In the genomic region with DNA sequence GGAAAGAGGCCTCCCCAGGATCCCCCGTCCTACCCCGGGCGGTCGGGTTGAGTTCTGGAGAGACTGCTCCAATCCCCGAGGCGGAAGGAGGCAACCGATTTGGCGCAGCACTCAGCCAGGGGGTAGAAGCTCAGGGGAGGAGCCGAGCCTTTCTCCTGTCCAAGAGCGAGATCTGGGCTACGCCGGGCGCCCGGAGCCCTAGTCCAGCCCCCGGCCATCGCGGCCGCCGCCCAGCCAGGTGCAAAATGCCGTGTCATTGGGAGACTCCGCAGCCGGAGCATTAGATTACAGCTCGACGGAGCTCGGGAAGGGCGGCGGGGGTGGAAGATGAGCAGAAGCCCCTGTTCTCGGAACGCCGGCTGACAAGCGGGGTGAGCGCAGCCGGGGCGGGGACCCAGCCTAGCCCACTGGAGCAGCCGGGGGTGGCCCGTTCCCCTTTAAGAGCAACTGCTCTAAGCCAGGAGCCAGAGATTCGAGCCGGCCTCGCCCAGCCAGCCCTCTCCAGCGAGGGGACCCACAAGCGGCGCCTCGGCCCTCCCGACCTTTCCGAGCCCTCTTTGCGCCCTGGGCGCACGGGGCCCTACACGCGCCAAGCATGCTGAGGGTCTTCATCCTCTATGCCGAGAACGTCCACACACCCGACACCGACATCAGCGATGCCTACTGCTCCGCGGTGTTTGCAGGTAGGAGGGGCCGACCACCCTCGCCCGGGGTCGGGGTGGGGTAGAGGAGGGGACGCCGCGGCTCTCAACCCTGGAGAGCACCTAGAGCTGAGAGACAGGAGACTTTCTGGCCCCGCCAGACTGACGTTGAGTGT, we compare ENCODE assay signal across 8 cellular contexts. TPM values are rescaled to one million over a fixed set of nuclear protein-coding genes. Genes with fewer than 3 reads are reported as not detected.
DNase-seq lines count a peak whose midpoint lies in the region; ATAC-seq and TF ChIP-seq lines count a peak whose summit lies in the region.

Gene DYSF, plus strand, starts transcription at position 158 of the 817 bp plus-strand sequence.

- H3K23ac ChIP-seq in mesendoderm (ENCODE audit: low read length): no peak within 1 kb of the TSS

- H3K4me2 ChIP-seq in mesendoderm (ENCODE audit: low read length): peak within 1 kb of the TSS; percentile 65

- no peak within 1 kb of the TSS for H3K27ac ChIP-seq in effector memory CD4-positive, alpha-beta T cell (ENCODE audit: insufficient read depth, low read length, poor library complexity, severe bottlenecking)
- H3K27ac ChIP-seq in mesendoderm (ENCODE audit: low read depth, low read length) (no peak within 1 kb of the TSS), tibial artery (peak within 1 kb of the TSS; percentile 60 to 65)

- no peaks in the 10 kb centered on the region for H3K79me2 ChIP-seq in mesendoderm (ENCODE audit: control insufficient read depth, insufficient read depth, low read length)

- intact Hi-C loops in tibial artery (cut with DNase I; ENCODE audit: low total_unique reads): no loop called here

- no peak within 1 kb of the TSS for H2BK5ac ChIP-seq in mesendoderm (ENCODE audit: low read length)

- H3K27me3 ChIP-seq in NT2/D1 (ENCODE audit: insufficient read depth, insufficient read length) (peaks cover 11% of the 10 kb centered on the region), mesendoderm (ENCODE audit: insufficient read depth, low read length, poor library complexity) (no peaks in the 10 kb centered on the region), tibial artery (peaks cover 0 to 4% of the 10 kb centered on the region in 2 donors)
- peaks cover 11% of the 10 kb centered on the region for H3K27me3 ChIP-seq in effector memory CD4-positive, alpha-beta T cell (replicated peaks; ENCODE audit: control insufficient read depth, insufficient read depth, low read length, poor library complexity, severe bottlenecking)

- H2AK5ac ChIP-seq in mesendoderm (ENCODE audit: low read length): no peak within 1 kb of the TSS

- peak within 1 kb of the TSS; percentile 55 for H3K4me3 ChIP-seq in NT2/D1 (ENCODE audit: insufficient read length, low read depth)
- peak within 1 kb of the TSS; percentile 48 for H3K4me3 ChIP-seq in effector memory CD4-positive, alpha-beta T cell (ENCODE audit: insufficient read depth, low read depth, low read length, poor library complexity, severe bottlenecking)
- peak within 1 kb of the TSS; percentile 9 for H3K4me3 ChIP-seq in mesendoderm (ENCODE audit: low read length)
- H3K4me3 ChIP-seq in tibial artery: peak within 1 kb of the TSS; percentile 55 to 72

- H3K9ac ChIP-seq in NT2/D1 (ENCODE audit: insufficient read length, low read depth) (peak within 1 kb of the TSS; percentile 74), mesendoderm (ENCODE audit: low read length) (peak within 1 kb of the TSS; percentile 54)

- H3K9me3 ChIP-seq in NT2/D1 (ENCODE audit: insufficient read depth, low read length) (no peaks in the 10 kb centered on the region), tibial artery (no peaks in the 10 kb centered on the region)
- no peaks in the 10 kb centered on the region for H3K9me3 ChIP-seq in effector memory CD4-positive, alpha-beta T cell (ENCODE audit: control insufficient read depth, low read length)

- no peak within 1 kb of the TSS for H3K18ac ChIP-seq in mesendoderm (ENCODE audit: low read length)

- no peak for TF ChIP-seq CTCF in tibial artery (IDR thresholded peaks at IDR 0.05)

- no peak within 1 kb of the TSS for H2BK120ac ChIP-seq in mesendoderm (ENCODE audit: low read depth, low read length)

- DNase-seq in ELR (ENCODE audit: low read depth): peak; percentile 57
- peak; percentile 43 for DNase-seq in NT2/D1 (ENCODE audit: low read depth, low spot score)
- no peak for DNase-seq in effector memory CD4-positive, alpha-beta T cell
- peak; percentile 87 for DNase-seq in mesendoderm
- peak; percentile 38 to 76 for DNase-seq in tibial artery
- no peak for DNase-seq in T1000 (lab: John Stamatoyannopoulos, UW)
- no peak for DNase-seq in KG1 (lab: John Stamatoyannopoulos, UW)

- H3K79me1 ChIP-seq in mesendoderm (ENCODE audit: low read length): no peaks in the 10 kb centered on the region

- H3K4me1 ChIP-seq in NT2/D1 (ENCODE audit: insufficient read depth, insufficient read length) (peaks cover 13% of the 10 kb centered on the region), mesendoderm (ENCODE audit: control insufficient read depth, low read depth, low read length) (peaks cover 21% of the 10 kb centered on the region), tibial artery (peaks cover 0 to 74% (median 47%) of the 10 kb centered on the region in 4 donors)
- H3K4me1 ChIP-seq in effector memory CD4-positive, alpha-beta T cell (ENCODE audit: control insufficient read depth, insufficient read depth, low read length, poor library complexity, severe bottlenecking): peaks cover 10% of the 10 kb centered on the region

- no CpG with 5 or more reads among the region's 66 CpGs for WGBS in mesendoderm (ENCODE audit: extremely low coverage, insufficient coverage, low lambda C conversion rate)

- no peak within 1 kb of the TSS for H4K5ac ChIP-seq in mesendoderm (ENCODE audit: low read length)

- no peaks in the 10 kb centered on the region for H3K36me3 ChIP-seq in NT2/D1 (ENCODE audit: insufficient read depth, insufficient read length, low read length)
- H3K36me3 ChIP-seq in effector memory CD4-positive, alpha-beta T cell (ENCODE audit: control insufficient read depth, insufficient read depth, low read length): no peaks in the 10 kb centered on the region
- H3K36me3 ChIP-seq in mesendoderm (ENCODE audit: control insufficient read depth, insufficient read depth, low read length): no peaks in the 10 kb centered on the region
- no peaks in the 10 kb centered on the region for H3K36me3 ChIP-seq in tibial artery

- H3K56ac ChIP-seq in mesendoderm (ENCODE audit: low read length): peak within 1 kb of the TSS; percentile 75

- no peak within 1 kb of the TSS for H4K8ac ChIP-seq in mesendoderm (ENCODE audit: low read depth, low read length)

- H3K4ac ChIP-seq in mesendoderm (ENCODE audit: low read depth, low read length): no peak within 1 kb of the TSS

- ATAC-seq in HG02678 (IDR thresholded peaks at IDR 0.05; ENCODE audit: unreplicated experiment): no peak

- no peak within 1 kb of the TSS for H2BK15ac ChIP-seq in mesendoderm (replicated peaks; ENCODE audit: low read depth)

RNA-seq across cellular contexts. Expression of gene DYSF, which starts in this region (rescaled TPM):
- polyA plus RNA-seq in mesendoderm (2013, experiment 1 of 2): 4.0 TPM
- polyA plus RNA-seq in mesendoderm (2013, experiment 2 of 2): 3.9 TPM

Comparison
In these comparisons a context has a peak if more than half of its experiments do, and no peak if none do; other contexts are left out.
1. DNase-seq: peak in ELR (single experiment), NT2/D1 (single experiment), mesendoderm (single experiment) and tibial artery (2 of 2); none in effector memory CD4-positive, alpha-beta T cell (0 of 3), T1000 (single experiment) and KG1 (single experiment).
2. H3K4me3 ChIP-seq: peak in every context shown above with its lines; median percentile 64 in tibial artery; 55 in NT2/D1; 48 in effector memory CD4-positive, alpha-beta T cell; 9 in mesendoderm.
3. H3K27ac ChIP-seq: peak in tibial artery (2 of 2); none in effector memory CD4-positive, alpha-beta T cell (single experiment) and mesendoderm (single experiment).